Comparison of ENCODE assay signal across 15 cellular contexts in the genomic region with DNA sequence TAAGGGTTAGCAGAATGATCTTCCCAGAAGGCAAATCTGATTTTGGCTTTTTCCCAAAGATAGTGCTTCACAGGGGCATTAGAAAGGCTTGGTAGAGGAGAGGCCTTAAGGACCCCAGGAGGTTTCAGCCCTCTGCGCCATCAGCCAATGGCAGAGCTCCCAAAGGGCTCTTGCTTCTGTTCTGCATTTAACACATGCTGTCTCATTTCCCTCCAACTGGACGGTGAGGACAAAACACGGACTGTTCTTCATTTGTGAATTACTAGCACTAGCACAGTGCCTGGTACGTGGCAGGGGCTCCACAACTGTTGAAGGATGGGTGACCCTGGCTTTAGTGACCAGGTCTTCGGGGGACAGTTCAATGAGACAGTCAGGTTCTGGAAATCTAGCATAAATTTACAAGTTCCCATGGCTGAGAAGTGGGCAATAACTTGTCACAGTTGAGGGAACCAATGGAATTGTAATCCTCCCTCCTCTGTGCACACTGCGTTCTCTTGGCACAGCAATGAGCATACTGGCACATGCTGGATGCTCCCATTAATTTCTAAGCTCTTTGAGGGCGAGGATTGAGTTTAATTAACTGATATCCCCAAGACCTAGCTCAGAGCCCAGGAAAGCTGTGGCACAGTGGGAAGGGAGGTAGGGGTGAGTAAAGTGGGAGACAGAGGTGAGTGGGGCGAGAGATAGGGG. TPM values are rescaled to one million over a fixed set of nuclear protein-coding genes. Genes with fewer than 3 reads are reported as not detected.
DNase-seq lines count a peak whose midpoint lies in the region; ATAC-seq, FAIRE-seq and TF ChIP-seq lines count a peak whose summit lies in the region.
"Had no signal": no experiment of that assay in that cellular context is flagged by ENCODE, and none has a peak within 500 bp of the region (broad histone marks: within the 10 kb centered on the region; RNA-seq: fewer than 3 reads in every experiment).

No MANE protein-coding gene starts in this region.

- no peaks in the 10 kb centered on the region for H4K20me1 ChIP-seq in HepG2 (ENCODE audit: insufficient read depth, low read length)

- no peak overlapping the region for H3K27ac ChIP-seq in HepG2 (ENCODE audit: extremely low read length, insufficient read depth, low read length)
- H3K27ac ChIP-seq in right lobe of liver = no peak overlapping the region
- peak overlapping the region; percentile 71; the same call in 1 of the 2 replicates for H3K27ac ChIP-seq in Panc1 (ENCODE audit: low read length)
- peak overlapping the region; percentile 45 to 59 (median 53) for H3K27ac ChIP-seq in thyroid gland
- H3K27ac ChIP-seq in ascending aorta = no peak overlapping the region
- H3K27ac ChIP-seq: C4-2B, RWPE1 had no signal

- BruUV-seq in HepG2 (replicated peaks; lab: Mats Ljungman, UMichigan) (no TSS peak), Panc1 (replicated peaks; lab: Mats Ljungman, UMichigan) (no TSS peak)

- H3K4me3 ChIP-seq in HepG2 (replicated peaks in 1 of 3; ENCODE audit: insufficient read depth in 1 of 3, low read depth in 2 of 3, low read length in 3 of 3) = no peak overlapping the region
- H3K4me3 ChIP-seq in right lobe of liver = no peak overlapping the region
- H3K4me3 ChIP-seq in Panc1 (ENCODE audit: low read depth in 2 of 2, low read length in 2 of 2) = no peak overlapping the region
- H3K4me3 ChIP-seq in thyroid gland (replicated peaks in 1 of 3) = no peak overlapping the region
- H3K4me3 ChIP-seq in ascending aorta = no peak overlapping the region

- no peak for ATAC-seq in HepG2
- no peak for ATAC-seq in right lobe of liver
- no peak for ATAC-seq in Panc1
- no peak for ATAC-seq in HG02884 (IDR thresholded peaks at IDR 0.05; ENCODE audit: unreplicated experiment)

- in situ Hi-C loops in HepG2 (cut with HindIII; ENCODE audit: extremely low pct_ligation_motif_present, low pct_unique_long_range_greater_than_20kb) = no loop called here
- in situ Hi-C loops in Panc1 (cut with HindIII; ENCODE audit: low pct_unique_long_range_greater_than_20kb, low sequenced_read_pairs) = no loop called here

- H3K9me3 ChIP-seq in HepG2 (ENCODE audit: low read length) (no peaks in the 10 kb centered on the region), right lobe of liver (no peaks in the 10 kb centered on the region), Panc1 (ENCODE audit: control insufficient read depth, insufficient read depth, low read depth, low read length) (no peaks in the 10 kb centered on the region), thyroid gland (no peaks in the 10 kb centered on the region), ascending aorta (no peaks in the 10 kb centered on the region)

- DNase-seq in HepG2 (ENCODE audit: low spot score) (no peak), right lobe of liver (no peak), Panc1 (ENCODE audit: low read depth, low spot score) (no peak), medulla oblongata (ENCODE audit: extremely low spot score) (peak; percentile 12), thyroid gland (peak; percentile 60 to 72), ascending aorta (ENCODE audit: low spot score in 2 of 2) (no peak)
- DNase-seq in NK-92 treated with Interleukin-12 subunit alpha and Interleukin-12 subunit beta, amount 100 ng/mL, for 24 hours (lab: John Stamatoyannopoulos, UW) = no peak
- DNase-seq: GF-D8, HFFc6, MV-4-11, NCI-H1436 had no signal

- TF ChIP-seq POLR2A in HepG2 (IDR thresholded peaks at IDR 0.05; ENCODE audit: insufficient read depth in 1 of 2, low read depth in 2 of 2, low read length in 2 of 2) (no peak), right lobe of liver (IDR thresholded peaks at IDR 0.05) (no peak), thyroid gland (IDR thresholded peaks at IDR 0.05) (no peak)

- intact Hi-C loops in HepG2 (cut with micrococcal nuclease; ENCODE audit: unreplicated experiment) (no loop called here), right lobe of liver (cut with DNase I) (no loop called here), Panc1 (cut with micrococcal nuclease; ENCODE audit: unreplicated experiment) (no loop called here), thyroid gland (cut with DNase I) (no loop called here), ascending aorta (cut with DNase I) (no loop called here)

- TF ChIP-seq EP300 in HepG2 (IDR thresholded peaks at IDR 0.05; ENCODE audit: low read depth in 2 of 2, low read length in 2 of 2) (no peak), HepG2 (CRISPR knock-in tag; IDR thresholded peaks at IDR 0.05; ENCODE audit: borderline replicate concordance) (no peak)

- WGBS in HepG2 (ENCODE audit: low lambda C conversion rate) = 96% methylated on average over 8 of the region's 8 CpGs
- 94% methylated on average over 7 of the region's 8 CpGs for WGBS in right lobe of liver (ENCODE audit: insufficient coverage, low coverage, low lambda C conversion rate, missing lambda C conversion rate)
- 73 to 77% methylated on average over 8 of the region's 8 CpGs for WGBS in thyroid gland, 2 donors

- H3K79me2 ChIP-seq in HepG2 (ENCODE audit: insufficient read depth, low read length) = no peaks in the 10 kb centered on the region

- H3K27me3 ChIP-seq in HepG2 (ENCODE audit: control insufficient read depth in 1 of 2, insufficient read depth in 2 of 2, low read length in 2 of 2) (no peaks in the 10 kb centered on the region), right lobe of liver (no peaks in the 10 kb centered on the region), Panc1 (ENCODE audit: control insufficient read depth, insufficient read depth, low read length) (no peaks in the 10 kb centered on the region), thyroid gland (no peaks in the 10 kb centered on the region), ascending aorta (no peaks in the 10 kb centered on the region)

- POLR2A ChIA-PET in HepG2 (lab: Yijun Ruan, JAX) = no interaction called here
- POLR2A ChIA-PET in Panc1 (lab: Charles Lee) = no interaction called here

- H2AFZ ChIP-seq in HepG2 (ENCODE audit: low read length) = no peak overlapping the region

- H3K4me1 ChIP-seq in HepG2 (ENCODE audit: insufficient read depth, low read length) (no peaks in the 10 kb centered on the region), right lobe of liver (no peaks in the 10 kb centered on the region), Panc1 (ENCODE audit: control insufficient read depth, insufficient read depth, low read length) (peaks cover 40% of the 10 kb centered on the region), thyroid gland (peaks cover 41 to 47% of the 10 kb centered on the region in 2 donors), ascending aorta (no peaks in the 10 kb centered on the region)

- peaks cover 32 to 71% of the 10 kb centered on the region in 2 experiments for H3K36me3 ChIP-seq in HepG2 (replicated peaks in 1 of 2; ENCODE audit: control insufficient read depth in 1 of 2, insufficient read depth in 2 of 2, low read length in 2 of 2)
- peaks cover 0 to 54% (median 5%) of the 10 kb centered on the region in 4 donors for H3K36me3 ChIP-seq in right lobe of liver
- peaks cover 6% of the 10 kb centered on the region for H3K36me3 ChIP-seq in Panc1 (ENCODE audit: control insufficient read depth, insufficient read depth, low read length)
- H3K36me3 ChIP-seq in thyroid gland = peaks cover 11 to 17% of the 10 kb centered on the region in 2 donors
- peaks cover 69 to 82% of the 10 kb centered on the region in 2 donors for H3K36me3 ChIP-seq in ascending aorta

- no peak for FAIRE-seq in HepG2 (lab: Jason Lieb, UNC)
- FAIRE-seq: GM12891 had no signal

- no peak overlapping the region for H3K4me2 ChIP-seq in HepG2 (ENCODE audit: low read depth, low read length)

- no peak overlapping the region for H3K9ac ChIP-seq in HepG2 (ENCODE audit: insufficient read depth, low read depth, low read length)

- CTCF ChIA-PET in HepG2 (lab: Yijun Ruan, JAX; ENCODE audit: low intra/inter-chr PET ratio, low total read pairs) (no interaction called here), Panc1 (lab: Charles Lee) (no interaction called here)

- TF ChIP-seq CTCF in HepG2 (CRISPR knock-in tag; IDR thresholded peaks at IDR 0.05) (no peak), right lobe of liver (IDR thresholded peaks at IDR 0.05) (no peak), Panc1 (IDR thresholded peaks at IDR 0.05) (no peak), thyroid gland (IDR thresholded peaks at IDR 0.05) (no peak), ascending aorta (IDR thresholded peaks at IDR 0.05) (no peak)

- no peak for TF ChIP-seq RAD21 in HepG2 (CRISPR knock-in tag; IDR thresholded peaks at IDR 0.05)

TF ChIP-seq in HepG2, 621 proteins besides CTCF, POLR2A, EP300 and RAD21 (continues in another document):
- TF ChIP-seq HMGA1 (CRISPR knock-in tag; conservative IDR thresholded peaks at IDR 0.05) (no peak), RBM22 (optimal IDR thresholded peaks at IDR 0.05; ENCODE audit: low read length) (no peak), TAF15 (IDR thresholded peaks at IDR 0.05; ENCODE audit: low read depth, low read length, poor library complexity, severe bottlenecking) (no peak)

RNA-seq across cellular contexts. Expression of gene COG7, which starts 45.4 kb away (rescaled TPM):
- total RNA-seq in HepG2 (2016; rRNA removed; fragmentation: Illumina TruSeq; extraction: Trizol) (12.6 and 15.4 TPM in 2 replicates), right lobe of liver (10 to 100 TPM in 1 of 6 experiments, 1 to 10 TPM in 5; 7.5 to 11.2 (median 8.4) TPM), Panc1 (2021; ENCODE audit: unreplicated experiment) (25.3 TPM), thyroid gland (10 to 100 TPM; 27.5 to 35.1 (median 30.8) TPM), ascending aorta (25.9 TPM)
- 9.2 and 9.5 TPM in 2 replicates for total RNA-seq in HepG2 (2016; cell fraction: cytosol; rRNA removed; fragmentation: Illumina TruSeq; extraction: Trizol; ENCODE audit: low read depth)
- 14.1 and 14.7 TPM in 2 replicates for total RNA-seq in HepG2 (2016; cell fraction: insoluble cytoplasmic fraction; rRNA removed; fragmentation: Illumina TruSeq; extraction: Trizol)
- 8.1 and 9.4 TPM in 2 replicates for total RNA-seq in HepG2 (2016; cell fraction: membrane; rRNA removed; fragmentation: Illumina TruSeq; extraction: Trizol)
- total RNA-seq in HepG2 (2016; cell fraction: nucleus; rRNA removed; fragmentation: Illumina TruSeq; extraction: Trizol) = 16.3 and 18.0 TPM in 2 replicates
- 51.0 and 54.5 TPM in 2 replicates for polyA plus RNA-seq in HepG2 (2011; rRNA removed)
- 32.5 and 55.6 TPM in 2 replicates for polyA plus RNA-seq in HepG2 (2011; cell fraction: cytosol; rRNA removed)
- 105 and 118 TPM in 2 replicates for polyA plus RNA-seq in HepG2 (2011; cell fraction: nucleus; rRNA removed)
- polyA plus RNA-seq in HepG2 (2012) = 18.4 and 20.0 TPM in 2 replicates
- polyA plus RNA-seq in HepG2 (2016; cell fraction: cytosol; fragmentation: Illumina TruSeq; extraction: Trizol; ENCODE audit: low read depth) = 1.5 and 2.3 TPM in 2 replicates
- polyA plus RNA-seq in HepG2 (2016; cell fraction: insoluble cytoplasmic fraction; fragmentation: Illumina TruSeq; extraction: Trizol; ENCODE audit: low read depth) = 22.3 and 23.7 TPM in 2 replicates
- polyA plus RNA-seq in HepG2 (2016; cell fraction: membrane; fragmentation: Illumina TruSeq; extraction: Trizol; ENCODE audit: low read depth) = 3.7 and 4.9 TPM in 2 replicates
- polyA plus RNA-seq in HepG2 (2016; cell fraction: nucleus; fragmentation: Illumina TruSeq; extraction: Trizol; ENCODE audit: insufficient read depth, low read depth) = 47.6 and 49.5 TPM in 2 replicates
- 44.8 and 70.9 TPM in 2 replicates for polyA minus RNA-seq in HepG2 (2011; rRNA and poly(A)+ RNA removed; ENCODE audit: low replicate concordance)
- polyA minus RNA-seq in HepG2 (2011; cell fraction: cytosol; rRNA and poly(A)+ RNA removed) = 14.6 and 17.4 TPM in 2 replicates
- polyA minus RNA-seq in HepG2 (2011; cell fraction: nucleus; rRNA and poly(A)+ RNA removed) = 42.8 and 50.6 TPM in 2 replicates
- polyA plus RNA-seq in Panc1 (2012; ENCODE audit: insufficient read length) = 29.8 TPM

Comparison
In these comparisons a context has a peak if more than half of its experiments do, and no peak if none do; other contexts are left out.
1. DNase-seq: peak in medulla oblongata (single experiment) and thyroid gland (2 of 2); none in HepG2 (single experiment), right lobe of liver (0 of 3), Panc1 (single experiment), NK-92 treated with Interleukin-12 subunit alpha and Interleukin-12 subunit beta, amount 100 ng/mL, for 24 hours (single experiment) and ascending aorta (0 of 2).
2. H3K27ac ChIP-seq: peak in Panc1 (single experiment) and thyroid gland (3 of 3); none in HepG2 (single experiment), right lobe of liver (0 of 3) and ascending aorta (0 of 2).